9 cellular contexts compared by ENCODE assay signal in genomic region chr1:38489844-38490270, GRCh38.
DNase-seq lines count a peak whose midpoint lies in the region; ATAC-seq, FAIRE-seq and TF ChIP-seq lines count a peak whose summit lies in the region.
"Had no signal": no experiment of that assay in that cellular context is flagged by ENCODE, and none has a peak within 500 bp of the region (broad histone marks: within the 10 kb centered on the region; RNA-seq: fewer than 3 reads in every experiment).

No MANE protein-coding gene starts in this region.

- DNase-seq in EH (ENCODE audit: low read depth): peak; percentile 16
- peak in 41 of 76 experiments; percentile 2 to 53 (median 13) for DNase-seq in HUDEP-2 (lab: John Stamatoyannopoulos, UW; ENCODE audit: unreplicated experiment in 76 of 76)
- peak; percentile 61 for DNase-seq in activated CD4-positive, CD25-positive, alpha-beta regulatory T cell treated with anti-CD3 and anti-CD28 coated beads, Interleukin-2, amount 50 U/mL, for 72 hours
- DNase-seq in epithelial cell of esophagus (ENCODE audit: low read depth): peak; percentile 4
- DNase-seq in retina: peak; percentile 56
- DNase-seq in small intestine: no peak

- no peak for ATAC-seq in GM19455 (IDR thresholded peaks at IDR 0.05; ENCODE audit: unreplicated experiment)

- no peaks in the 10 kb centered on the region for H3K36me3 ChIP-seq in small intestine (ENCODE audit: control insufficient read depth in 2 of 2, insufficient read depth in 2 of 2, low read length in 2 of 2)

- FAIRE-seq in small intestine (lab: Jason Lieb, UNC): no peak
- FAIRE-seq: TTC549 had no signal

- H3K27ac ChIP-seq in small intestine (ENCODE audit: low read depth in 1 of 2, low read length in 1 of 2): no peak overlapping the region
- H3K27ac ChIP-seq: skin epidermis had no signal

- H3K4me1 ChIP-seq in small intestine (ENCODE audit: control insufficient read depth in 2 of 2, insufficient read depth in 1 of 2, low read depth in 1 of 2, low read length in 1 of 2): no peaks in the 10 kb centered on the region

- TF ChIP-seq CTCF in epithelial cell of esophagus (IDR thresholded peaks at IDR 0.05; ENCODE audit: insufficient read depth, low read depth, low read length, missing control alignments): peak; percentile 41

- H3K9me3 ChIP-seq in small intestine (ENCODE audit: control insufficient read depth, low read depth): no peaks in the 10 kb centered on the region

- H3K4me3 ChIP-seq in epithelial cell of esophagus (ENCODE audit: low read length) (no peak overlapping the region), small intestine (ENCODE audit: low read depth in 1 of 2, low read length in 2 of 2) (no peak overlapping the region)
- H3K4me3 ChIP-seq: skin epidermis had no signal

- peaks cover 0 to 2% of the 10 kb centered on the region in 2 donors for H3K27me3 ChIP-seq in small intestine (ENCODE audit: control insufficient read depth in 2 of 2, insufficient read depth in 2 of 2, low read length in 2 of 2)

- 50 to 59% (median 51%) methylated on average over 6 of the region's 6 CpGs for WGBS in small intestine, 3 donors
